Comparison of ENCODE assay signal across 9 cellular contexts in the genomic region with DNA sequence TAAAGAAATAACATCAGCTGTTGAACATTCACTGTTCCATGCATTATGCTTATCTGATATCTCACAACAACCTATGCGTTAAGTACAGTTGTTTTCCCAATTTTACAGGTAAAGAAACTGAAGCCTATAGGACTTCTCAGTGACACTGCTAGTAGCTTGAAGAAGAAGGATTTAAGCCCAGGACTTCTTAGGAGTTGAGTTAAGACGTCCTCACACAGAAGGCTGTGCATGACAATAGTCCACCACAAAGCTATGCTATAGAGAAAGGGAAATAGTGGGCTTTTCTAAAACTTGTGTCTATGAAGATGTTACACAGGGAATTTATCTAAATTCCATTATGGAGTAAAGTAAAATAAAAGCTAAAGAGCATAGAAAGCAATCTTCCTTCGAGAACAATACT.
"Had no signal": no experiment of that assay in that cellular context is flagged by ENCODE, and none has a peak within 500 bp of the region (broad histone marks: within the 10 kb centered on the region; RNA-seq: fewer than 3 reads in every experiment).

No MANE protein-coding gene starts in this region.

- H3K9ac ChIP-seq: GM23248 had no signal

- H3K4me3 Mint-ChIP-seq: HFFc6 had no signal

- DNase-seq: GM23248, H7, HFFc6, IMR-90, KG1 had no signal

- H3K4me3 ChIP-seq: GM23248, HAP-1, K562 had no signal

- H3K9me3 ChIP-seq: HAP-1 had no signal

- H2AFZ ChIP-seq: GM23248 had no signal

- H3K27ac ChIP-seq: GM23248 had no signal

- H3K9me3 Mint-ChIP-seq: HFFc6 had no signal

- H3K27ac Mint-ChIP-seq: HFFc6 had no signal

- H3K36me3 ChIP-seq: HAP-1 had no signal

- FAIRE-seq: HTR-8/SVneo, K562 had no signal

- ATAC-seq: HCT116, K562 had no signal
